ENCODE assay signal across 26 cellular contexts in the genomic region with DNA sequence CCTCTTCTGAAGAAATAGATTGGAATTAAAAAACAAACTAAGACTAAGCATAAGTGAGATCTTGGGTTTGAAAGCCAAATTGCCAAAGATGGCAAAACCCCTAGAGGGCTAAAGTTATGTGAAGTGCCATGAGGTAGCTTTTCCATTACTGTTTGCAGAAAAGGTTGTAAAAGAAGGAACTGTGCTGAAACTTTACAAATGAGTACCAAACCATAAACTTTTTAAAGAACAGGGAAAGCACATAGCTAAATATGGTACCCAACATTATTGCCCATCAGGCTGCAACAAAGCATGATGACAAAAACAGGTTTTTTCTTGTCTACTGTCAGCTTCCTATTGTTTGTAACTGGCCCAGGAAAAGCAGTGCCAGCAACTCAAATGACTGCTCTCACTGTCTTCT.
DNase-seq lines count a peak whose midpoint lies in the region; FAIRE-seq and TF ChIP-seq lines count a peak whose summit lies in the region.
"Had no signal": no experiment of that assay in that cellular context is flagged by ENCODE, and none has a peak within 500 bp of the region (broad histone marks: within the 10 kb centered on the region; RNA-seq: fewer than 3 reads in every experiment).

No MANE protein-coding gene starts in this region.

- no peak overlapping the region for H3K56ac ChIP-seq in H9 (ENCODE audit: insufficient read length, low read depth, low read length)

- no peak overlapping the region for H3K18ac ChIP-seq in H9 (ENCODE audit: insufficient read length, low read depth, low read length)

- H4K5ac ChIP-seq in H9 (ENCODE audit: insufficient read length, low read depth, low read length), result no peak overlapping the region

- H2BK20ac ChIP-seq in H9 (ENCODE audit: low read depth, low read length, poor library complexity, severe bottlenecking), result no peak overlapping the region

- H3K27ac ChIP-seq in H9 (ENCODE audit: insufficient read length, low read depth, low read length) (no peak overlapping the region), muscle layer of colon (ENCODE audit: low read depth, low read length) (peak overlapping the region; percentile 86), stomach (peak overlapping the region in 3 of 5 donors; percentile 0 to 86 (median 28))

- no peak overlapping the region for H4K8ac ChIP-seq in H9 (replicated peaks; ENCODE audit: insufficient read length, low read depth, low read length)

- H3K36me3 ChIP-seq in muscle layer of colon (ENCODE audit: insufficient read depth, low read length), result no peaks in the 10 kb centered on the region
- H3K36me3 ChIP-seq in stomach, result no peaks in the 10 kb centered on the region
- H3K36me3 ChIP-seq: BE2C, MG63, prostate gland had no signal

- intact Hi-C loops in stomach (cut with DNase I; ENCODE audit: low total_unique reads), result no loop called here

- no peaks in the 10 kb centered on the region for H4K20me1 ChIP-seq in H9 (ENCODE audit: control insufficient read depth, insufficient read depth, insufficient read length)

- DNase-seq in H9 (no peak), epithelial cell of esophagus (ENCODE audit: low read depth) (peak; percentile 45), stomach (no peak), NCI-H2029 treated with DMSO at 0.1 percent for 48 hours (lab: John Stamatoyannopoulos, UW) (no peak), NCI-H1092 treated with DMSO at 0.1 percent for 48 hours (lab: John Stamatoyannopoulos, UW) (no peak), frontal cortex (ENCODE audit: low spot score in 2 of 2) (no peak), GOT3 (lab: John Stamatoyannopoulos, UW) (no peak)
- DNase-seq: activated CD4-positive, alpha-beta T cell treated with anti-CD3 and anti-CD28 coated beads for 4 hours; activated CD8-positive, alpha-beta memory T cell treated with anti-CD3 and anti-CD28 coated beads, Interleukin-2, amount 10 ng/mL, durations not matched to agents 7 days and 5 days; BE2C; COR-L47; cortex of kidney; foreskin fibroblast; hypothalamus; islet precursor cell; naive B cell; NCI-H146; NCI-H82; SIG-M5; stimulated activated naive CD8-positive, alpha-beta T cell treated with anti-CD3 and anti-CD28 coated beads, Interleukin-15, amount 100 ng/mL, for 72 hours; T-cell had no signal

- TF ChIP-seq EP300 in stomach (IDR thresholded peaks at IDR 0.05), result no peak

- H3K4ac ChIP-seq in H9 (ENCODE audit: low read depth, low read length), result no peak overlapping the region

- H3K36me3 Mint-ChIP-seq in H9 (ENCODE audit: insufficient read depth in 1 of 3, low read depth in 3 of 3), result no peaks in the 10 kb centered on the region

- peaks cover 2% of the 10 kb centered on the region for H3K23me2 ChIP-seq in H9 (ENCODE audit: insufficient read length, low read depth, low read length, poor library complexity, severe bottlenecking)

- no peak overlapping the region for H3K4me2 ChIP-seq in H9 (ENCODE audit: insufficient read depth, insufficient read length, low read length)

- H4K91ac ChIP-seq in H9 (ENCODE audit: insufficient read length, low read depth, low read length), result no peak overlapping the region

- H2BK15ac ChIP-seq in H9 (ENCODE audit: low read depth, low read length), result no peak overlapping the region

- H3K79me1 ChIP-seq in H9 (ENCODE audit: insufficient read depth, low read depth, low read length, poor library complexity, severe bottlenecking), result no peaks in the 10 kb centered on the region

- H3K9ac ChIP-seq in H9 (ENCODE audit: extremely low read depth, insufficient read length, low read length), result no peak overlapping the region
- no peak overlapping the region for H3K9ac ChIP-seq in muscle layer of colon (ENCODE audit: low read length)

- no peak overlapping the region for H2BK12ac ChIP-seq in H9 (ENCODE audit: insufficient read length, low read depth, low read length)

- no peak for TF ChIP-seq POLR2A in stomach (IDR thresholded peaks at IDR 0.05)

- no peak overlapping the region for H3K14ac ChIP-seq in H9 (ENCODE audit: insufficient read depth, low read length)

- H3T11ph ChIP-seq in H9 (ENCODE audit: low read length), result no peak overlapping the region

- no peak overlapping the region for H3K23ac ChIP-seq in H9 (ENCODE audit: insufficient read length, low read depth, low read length)

- no peak overlapping the region for H3K4me3 Mint-ChIP-seq in H9
- H3K4me3 Mint-ChIP-seq: activated CD8-positive, alpha-beta memory T cell treated with anti-CD3 and anti-CD28 coated beads, Interleukin-2, amount 10 ng/mL, durations not matched to agents 7 days and 5 days; IgD-negative memory B cell; naive B cell; stimulated activated naive CD8-positive, alpha-beta T cell treated with anti-CD3 and anti-CD28 coated beads, Interleukin-15, amount 100 ng/mL, for 72 hours; T-cell had no signal

- H3K4me1 Mint-ChIP-seq in H9, result peaks cover 48 to 52% of the 10 kb centered on the region in 2 experiments
- H3K4me1 Mint-ChIP-seq: activated CD8-positive, alpha-beta memory T cell treated with anti-CD3 and anti-CD28 coated beads, Interleukin-2, amount 10 ng/mL, durations not matched to agents 7 days and 5 days; IgD-negative memory B cell; stimulated activated naive CD8-positive, alpha-beta T cell treated with anti-CD3 and anti-CD28 coated beads, Interleukin-15, amount 100 ng/mL, for 72 hours had no signal

- peak overlapping the region in 2 of 3 experiments; percentile 65 to 76; a peak in 2 of 7 replicates for H3K27ac Mint-ChIP-seq in H9
- H3K27ac Mint-ChIP-seq: activated CD8-positive, alpha-beta memory T cell treated with anti-CD3 and anti-CD28 coated beads, Interleukin-2, amount 10 ng/mL, durations not matched to agents 7 days and 5 days; IgD-negative memory B cell; T-cell had no signal

- H2AFZ ChIP-seq in H9 (ENCODE audit: low read length), result no peak overlapping the region

- H3K9me3 ChIP-seq in H9 (ENCODE audit: control insufficient read depth, low read depth, low read length) (no peaks in the 10 kb centered on the region), muscle layer of colon (ENCODE audit: low read length) (no peaks in the 10 kb centered on the region), stomach (no peaks in the 10 kb centered on the region)
- H3K9me3 ChIP-seq: A549, BE2C, MG63, prostate gland had no signal

- no peaks in the 10 kb centered on the region for H3K27me3 Mint-ChIP-seq in H9 (ENCODE audit: low read depth)
- H3K27me3 Mint-ChIP-seq: activated CD8-positive, alpha-beta memory T cell treated with anti-CD3 and anti-CD28 coated beads, Interleukin-2, amount 10 ng/mL, durations not matched to agents 7 days and 5 days; IgD-negative memory B cell; naive B cell; stimulated activated naive CD8-positive, alpha-beta T cell treated with anti-CD3 and anti-CD28 coated beads, Interleukin-15, amount 100 ng/mL, for 72 hours; T-cell had no signal

- no peak overlapping the region for H2BK120ac ChIP-seq in H9 (ENCODE audit: low read depth, low read length, poor library complexity, severe bottlenecking)

- H3K4me3 ChIP-seq in epithelial cell of esophagus (ENCODE audit: low read length) (no peak overlapping the region), muscle layer of colon (ENCODE audit: low read depth in 1 of 2, low read length in 2 of 2) (no peak overlapping the region), stomach (no peak overlapping the region)
- H3K4me3 ChIP-seq: A549, MG63, prostate gland had no signal

- no peak overlapping the region for H2AK5ac ChIP-seq in H9 (ENCODE audit: insufficient read length, low read length)

- no peaks in the 10 kb centered on the region; a peak in 1 of 5 replicates for H3K9me3 Mint-ChIP-seq in H9
- H3K9me3 Mint-ChIP-seq: IgD-negative memory B cell; naive B cell; stimulated activated naive CD8-positive, alpha-beta T cell treated with anti-CD3 and anti-CD28 coated beads, Interleukin-15, amount 100 ng/mL, for 72 hours had no signal

- no peak overlapping the region for H2BK5ac ChIP-seq in H9 (ENCODE audit: insufficient read length, low read length)

- TF ChIP-seq CTCF in H9 (conservative IDR thresholded peaks at IDR 0.05) (no peak), epithelial cell of esophagus (IDR thresholded peaks at IDR 0.05; ENCODE audit: insufficient read depth, low read depth, low read length, missing control alignments) (no peak), stomach (IDR thresholded peaks at IDR 0.05) (no peak)

- H3K79me2 ChIP-seq in H9 (ENCODE audit: insufficient read depth, low read length), result no peaks in the 10 kb centered on the region

- FAIRE-seq in frontal cortex (lab: Jason Lieb, UNC), result no peak
- FAIRE-seq: A549 had no signal

- H3K27me3 ChIP-seq in H9 (ENCODE audit: insufficient read depth, low read length), result no peaks in the 10 kb centered on the region
- H3K27me3 ChIP-seq in muscle layer of colon (ENCODE audit: control insufficient read depth in 1 of 2, insufficient read depth in 2 of 2, low read length in 2 of 2), result no peaks in the 10 kb centered on the region
- H3K27me3 ChIP-seq in stomach, result no peaks in the 10 kb centered on the region
- H3K27me3 ChIP-seq: BE2C, MG63 had no signal

- peaks cover 9% of the 10 kb centered on the region for H3K4me1 ChIP-seq in H9 (ENCODE audit: insufficient read depth, low read length)
- peaks cover 46% of the 10 kb centered on the region for H3K4me1 ChIP-seq in muscle layer of colon (ENCODE audit: insufficient read depth, low read length)
- peaks cover 0 to 57% (median 18%) of the 10 kb centered on the region in 4 donors for H3K4me1 ChIP-seq in stomach
- H3K4me1 ChIP-seq: BE2C, prostate gland had no signal
